8 cellular contexts compared by ENCODE assay signal in genomic region chr1:171313835-171314320, GRCh38. TPM values are rescaled to one million over a fixed set of nuclear protein-coding genes. Genes with fewer than 3 reads are reported as not detected.
DNase-seq lines count a peak whose midpoint lies in the region; ATAC-seq, FAIRE-seq and TF ChIP-seq lines count a peak whose summit lies in the region.

Gene FMO4, plus strand, starts transcription at chr1:171314183. Its CDS starts 5,643 bp downstream, at chr1:171319826.

- POLR2A ChIA-PET in endothelial cell of umbilical vein (lab: Charles Lee), result no interaction called here

- ATAC-seq in GM21390 (IDR thresholded peaks at IDR 0.05; ENCODE audit: unreplicated experiment), result peak; percentile 100
- ATAC-seq in activated CD8-positive, alpha-beta memory T cell treated with anti-CD3 and anti-CD28 coated beads, Interleukin-2, amount 10 ng/mL, durations not matched to agents 7 days and 5 days, result peak; percentile 100

- dilution Hi-C loops in endothelial cell of umbilical vein (cut with MboI; ENCODE audit: extremely low pct_ligation_motif_present, low sequenced_read_pairs), result no loop called here

- no peaks in the 10 kb centered on the region for H3K9me3 ChIP-seq in endothelial cell of umbilical vein (replicated peaks; ENCODE audit: control insufficient read depth, insufficient read depth, low read length)

- H3K4me3 Mint-ChIP-seq in Calu3 (ENCODE audit: low read depth, unreplicated experiment), result peak within 1 kb of the TSS; percentile 58
- peak within 1 kb of the TSS; percentile 69 for H3K4me3 Mint-ChIP-seq in activated CD8-positive, alpha-beta memory T cell treated with anti-CD3 and anti-CD28 coated beads, Interleukin-2, amount 10 ng/mL, durations not matched to agents 7 days and 5 days

- TF ChIP-seq POLR2A in endothelial cell of umbilical vein (IDR thresholded peaks at IDR 0.05; ENCODE audit: low read depth, low read length), result no peak

- intact Hi-C loops in Calu3 (cut with micrococcal nuclease; ENCODE audit: unreplicated experiment), result loop anchor here (1.0 to 10.0 kb wide), 5 partner anchors 69 to 1419 kb away; partner anchors contain the start of gene SCYL3
- intact Hi-C loops in endothelial cell of umbilical vein (cut with micrococcal nuclease), result loop anchor here (1.0 to 5.0 kb wide), 5 partner anchors 69 to 627 kb away; partner anchors contain the start of gene PRRC2C

- H3K9me1 ChIP-seq in endothelial cell of umbilical vein (replicated peaks; ENCODE audit: control insufficient read depth, extremely low read depth, insufficient read depth, low read length), result no peaks in the 10 kb centered on the region

- H3K4me1 Mint-ChIP-seq in Calu3 (ENCODE audit: low read depth, unreplicated experiment), result no peaks in the 10 kb centered on the region
- peaks cover 15% of the 10 kb centered on the region for H3K4me1 Mint-ChIP-seq in activated CD8-positive, alpha-beta memory T cell treated with anti-CD3 and anti-CD28 coated beads, Interleukin-2, amount 10 ng/mL, durations not matched to agents 7 days and 5 days

- CTCF ChIA-PET in Calu3 (lab: Charles Lee), result interaction anchor here (0.6 to 2.6 kb wide), 20 partner anchors 9 to 1045 kb away, joined by 3 to 46 read pairs (median 4); partner anchors contain the start of gene PRRC2C
- CTCF ChIA-PET in activated CD8-positive, alpha-beta memory T cell treated with anti-CD3 and anti-CD28 coated beads, Interleukin-2, amount 10 ng/mL, durations not matched to agents 7 days and 5 days (lab: Charles Lee), result interaction anchor here (0.6 to 3.0 kb wide), 21 partner anchors 8 to 623 kb away, joined by 3 to 26 read pairs (median 4); partner anchors contain the start of genes FMO1, FMO2 and PRRC2C
- CTCF ChIA-PET in endothelial cell of umbilical vein (lab: Charles Lee), result interaction anchor here (0.6 to 3.2 kb wide), 32 partner anchors 8 to 1303 kb away, joined by 3 to 126 read pairs (median 4); partner anchors contain the start of genes FMO1 and PRRC2C

- H3K9ac ChIP-seq in endothelial cell of umbilical vein (replicated peaks; ENCODE audit: extremely low read depth, insufficient read depth, low read length), result peak within 1 kb of the TSS; percentile 22

- peak within 1 kb of the TSS in 1 of 3 experiments; percentile 29 for H3K4me3 ChIP-seq in endothelial cell of umbilical vein (replicated peaks in 1 of 3; ENCODE audit: insufficient read depth in 1 of 3, low read depth in 1 of 3, low read length in 3 of 3)

- H2AFZ ChIP-seq in endothelial cell of umbilical vein (ENCODE audit: low read depth, low read length), result peak within 1 kb of the TSS; percentile 31

- peaks cover 4% of the 10 kb centered on the region for H3K4me1 ChIP-seq in endothelial cell of umbilical vein (ENCODE audit: control insufficient read depth, extremely low read depth, insufficient read depth, low read length)

- DNase-seq in Calu3 (peak; percentile 93), HUDEP-2 (lab: John Stamatoyannopoulos, UW; ENCODE audit: unreplicated experiment in 76 of 76) (peak in 74 of 76 experiments; percentile 3 to 94 (median 84)), NOMO-1 treated with DMSO at 0.1 percent for 48 hours (lab: John Stamatoyannopoulos, UW; ENCODE audit: unreplicated experiment) (peak; percentile 99), endothelial cell of umbilical vein (ENCODE audit: low read depth, low spot score) (peak; percentile 94), mucosa of gallbladder (ENCODE audit: low spot score) (peak; percentile 96)
- peak; percentile 92 for DNase-seq in activated CD8-positive, alpha-beta memory T cell treated with anti-CD3 and anti-CD28 coated beads, Interleukin-2, amount 10 ng/mL, durations not matched to agents 7 days and 5 days
- DNase-seq in stimulated activated CD8-positive, alpha-beta memory T cell treated with anti-CD3 and anti-CD28 coated beads, Interleukin-4, amount 100 ng/mL, for 24 hours (ENCODE audit: low read depth), result peak; percentile 68

- H3K36me3 Mint-ChIP-seq in Calu3 (ENCODE audit: insufficient read depth, unreplicated experiment), result peaks cover 7% of the 10 kb centered on the region
- no peaks in the 10 kb centered on the region for H3K36me3 Mint-ChIP-seq in activated CD8-positive, alpha-beta memory T cell treated with anti-CD3 and anti-CD28 coated beads, Interleukin-2, amount 10 ng/mL, durations not matched to agents 7 days and 5 days

- H4K20me1 ChIP-seq in endothelial cell of umbilical vein (replicated peaks; ENCODE audit: control insufficient read depth, extremely low read depth, insufficient read depth, low read length), result no peaks in the 10 kb centered on the region

- H3K27ac ChIP-seq in endothelial cell of umbilical vein (ENCODE audit: insufficient read depth, low read depth, low read length), result no peak within 1 kb of the TSS

- BruUV-seq in Calu3 (replicated peaks; lab: Mats Ljungman, UMichigan) (no TSS peak), endothelial cell of umbilical vein (replicated peaks; lab: Mats Ljungman, UMichigan) (no TSS peak)

- TF ChIP-seq CTCF in Calu3 (IDR thresholded peaks at IDR 0.05; ENCODE audit: unreplicated experiment), result peak; percentile 79
- peak; percentile 76 to 85 for TF ChIP-seq CTCF in endothelial cell of umbilical vein (IDR thresholded peaks at IDR 0.05; ENCODE audit: extremely low read depth in 1 of 2, insufficient read depth in 1 of 2, low read depth in 1 of 2, low read length in 2 of 2)

- H3K9me3 Mint-ChIP-seq in Calu3 (ENCODE audit: low read depth, unreplicated experiment), result no peaks in the 10 kb centered on the region
- H3K9me3 Mint-ChIP-seq in activated CD8-positive, alpha-beta memory T cell treated with anti-CD3 and anti-CD28 coated beads, Interleukin-2, amount 10 ng/mL, durations not matched to agents 7 days and 5 days (ENCODE audit: low read depth), result no peaks in the 10 kb centered on the region

- H3K27me3 ChIP-seq in endothelial cell of umbilical vein (ENCODE audit: control insufficient read depth in 2 of 2, insufficient read depth in 2 of 2, low read length in 2 of 2), result no peaks in the 10 kb centered on the region

- no peaks in the 10 kb centered on the region for H3K36me3 ChIP-seq in endothelial cell of umbilical vein (ENCODE audit: control insufficient read depth in 2 of 2, extremely low read depth in 1 of 2, insufficient read depth in 2 of 2, low read length in 2 of 2)

- no peaks in the 10 kb centered on the region for H3K79me2 ChIP-seq in endothelial cell of umbilical vein (ENCODE audit: control insufficient read depth, insufficient read depth, low read length)

- H3K27ac Mint-ChIP-seq in Calu3 (ENCODE audit: unreplicated experiment), result peak within 1 kb of the TSS; percentile 85
- H3K27ac Mint-ChIP-seq in activated CD8-positive, alpha-beta memory T cell treated with anti-CD3 and anti-CD28 coated beads, Interleukin-2, amount 10 ng/mL, durations not matched to agents 7 days and 5 days, result peak within 1 kb of the TSS; percentile 78

- no peaks in the 10 kb centered on the region for H3K27me3 Mint-ChIP-seq in Calu3 (ENCODE audit: unreplicated experiment)
- H3K27me3 Mint-ChIP-seq in activated CD8-positive, alpha-beta memory T cell treated with anti-CD3 and anti-CD28 coated beads, Interleukin-2, amount 10 ng/mL, durations not matched to agents 7 days and 5 days, result no peaks in the 10 kb centered on the region

- peak within 1 kb of the TSS; percentile 76 for H3K4me2 ChIP-seq in endothelial cell of umbilical vein (ENCODE audit: insufficient read depth, low read length)

- peak; percentile 97 for FAIRE-seq in endothelial cell of umbilical vein (lab: Jason Lieb, UNC)

TF ChIP-seq in endothelial cell of umbilical vein, 7 proteins besides CTCF, POLR2A, EP300 and RAD21:
- TF ChIP-seq EZH2 (IDR thresholded peaks at IDR 0.05; ENCODE audit: borderline replicate concordance, low read depth, low read length, severe bottlenecking) (no peak), POLR2AphosphoS5 (IDR thresholded peaks at IDR 0.05; ENCODE audit: insufficient read depth, low read depth, low read length) (no peak), GATA2 (IDR thresholded peaks at IDR 0.05; ENCODE audit: insufficient read depth, insufficient read length, low read depth, low read length) (no peak), JUN (IDR thresholded peaks at IDR 0.05; ENCODE audit: borderline replicate concordance, insufficient read depth, insufficient read length, low read depth) (peak; percentile 38)

RNA-seq across cellular contexts. Expression of gene FMO4, which starts in this region (rescaled TPM):
- total RNA-seq in Calu3 (2022) (2.5 and 3.4 TPM in 2 replicates), endothelial cell of umbilical vein (0.16 and 0.33 TPM in 2 replicates), mucosa of gallbladder (3.6 TPM)
- total RNA-seq in activated CD8-positive, alpha-beta memory T cell treated with anti-CD3 and anti-CD28 coated beads, Interleukin-2, amount 10 ng/mL, durations not matched to agents 7 days and 5 days, result 1 to 10 TPM in 1 of 2 experiments, under 1 TPM in 1; 0.91 to 1.5 TPM
- polyA plus RNA-seq in endothelial cell of umbilical vein, result 0.24 and 0.25 TPM in 2 replicates
- 0.32 and 0.36 TPM in 2 replicates for polyA plus RNA-seq in endothelial cell of umbilical vein (2011; cell fraction: cytosol; rRNA removed)
- polyA plus RNA-seq in endothelial cell of umbilical vein (2011; cell fraction: nucleus; rRNA removed), result 0.22 and 0.80 TPM in 2 replicates
- 0.37 and 0.83 TPM in 2 replicates for polyA plus RNA-seq in endothelial cell of umbilical vein (2012)
- polyA minus RNA-seq in endothelial cell of umbilical vein, result 0.27 and 0.81 TPM in 2 replicates
- polyA minus RNA-seq in endothelial cell of umbilical vein (2011; cell fraction: cytosol; rRNA and poly(A)+ RNA removed), result not detected
- polyA minus RNA-seq in endothelial cell of umbilical vein (2011; cell fraction: nucleus; rRNA and poly(A)+ RNA removed), result not detected in 2 replicates

Comparison
In these comparisons a context has a peak if more than half of its experiments do, and no peak if none do; other contexts are left out.
1. Peak in DNase-seq, H3K9ac ChIP-seq and H3K4me2 ChIP-seq in endothelial cell of umbilical vein; RNA of the gene not detected or under 1 TPM.